In the genomic region with DNA sequence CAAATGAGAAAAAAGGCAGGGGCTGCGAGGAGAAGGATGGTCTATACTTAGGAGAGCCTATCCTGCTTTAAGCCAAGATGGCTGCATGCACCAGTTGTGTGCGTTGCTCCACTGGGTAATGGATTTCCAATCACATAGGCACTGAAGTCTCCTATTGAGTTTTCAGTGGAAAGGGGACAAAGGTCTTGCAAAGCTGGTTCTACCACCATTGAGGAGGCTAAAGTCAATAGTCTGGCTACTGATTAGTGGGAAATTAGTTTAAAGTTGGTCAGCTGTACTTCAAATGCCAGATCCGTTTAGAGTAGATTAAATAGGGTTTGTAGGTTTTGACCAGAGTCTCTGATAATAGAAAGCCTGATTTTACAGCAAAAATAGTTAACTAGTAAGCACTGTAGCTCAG, we compare ENCODE assay signal across 19 cellular contexts.
DNase-seq lines count a peak whose midpoint lies in the region; ATAC-seq and TF ChIP-seq lines count a peak whose summit lies in the region.
"Had no signal": no experiment of that assay in that cellular context is flagged by ENCODE, and none has a peak within 500 bp of the region (broad histone marks: within the 10 kb centered on the region; RNA-seq: fewer than 3 reads in every experiment).

No MANE protein-coding gene starts in this region.

- H3K4me1 ChIP-seq in breast epithelium, result no peaks in the 10 kb centered on the region

- peak overlapping the region; percentile 39 for H3K27ac Mint-ChIP-seq in MCF 10A (ENCODE audit: low read depth, unreplicated experiment)
- H3K27ac Mint-ChIP-seq in activated T-helper 17 cell treated with anti-CD3 and anti-CD28 coated beads, Interleukin-2, amount 50 U/mL, for 72 hours, result no peak overlapping the region
- H3K27ac Mint-ChIP-seq: CD8-positive, alpha-beta T cell had no signal

- H3K4me1 Mint-ChIP-seq in MCF 10A (ENCODE audit: insufficient read depth, unreplicated experiment), result no peaks in the 10 kb centered on the region
- no peaks in the 10 kb centered on the region for H3K4me1 Mint-ChIP-seq in activated T-helper 17 cell treated with anti-CD3 and anti-CD28 coated beads, Interleukin-2, amount 50 U/mL, for 72 hours

- ATAC-seq in left colon (peak; percentile 94), GM19397 (IDR thresholded peaks at IDR 0.05; ENCODE audit: unreplicated experiment) (no peak)
- no peak for ATAC-seq in activated T-helper 17 cell treated with anti-CD3 and anti-CD28 coated beads, Interleukin-2, amount 50 U/mL, for 72 hours (replicated peaks)
- ATAC-seq: CD8-positive, alpha-beta T cell had no signal

- CTCF ChIA-PET in MCF 10A (lab: Yijun Ruan, JAX), result no interaction called here

- H3K9me3 ChIP-seq in breast epithelium, result no peaks in the 10 kb centered on the region
- H3K9me3 ChIP-seq: BLaER1 had no signal

- TF ChIP-seq POLR2A in breast epithelium (IDR thresholded peaks at IDR 0.05), result no peak

- H3K4me3 Mint-ChIP-seq in MCF 10A (ENCODE audit: unreplicated experiment), result no peak overlapping the region
- H3K4me3 Mint-ChIP-seq in activated T-helper 17 cell treated with anti-CD3 and anti-CD28 coated beads, Interleukin-2, amount 50 U/mL, for 72 hours, result no peak overlapping the region
- H3K4me3 Mint-ChIP-seq: CD8-positive, alpha-beta T cell had no signal

- no peak overlapping the region for H3K4me3 ChIP-seq in breast epithelium
- H3K4me3 ChIP-seq: BLaER1 had no signal

- no peaks in the 10 kb centered on the region for H3K9me3 Mint-ChIP-seq in MCF 10A (ENCODE audit: unreplicated experiment)
- H3K9me3 Mint-ChIP-seq in activated T-helper 17 cell treated with anti-CD3 and anti-CD28 coated beads, Interleukin-2, amount 50 U/mL, for 72 hours, result no peaks in the 10 kb centered on the region
- H3K9me3 Mint-ChIP-seq: CD8-positive, alpha-beta T cell had no signal

- intact Hi-C loops in MCF 10A (cut with micrococcal nuclease) (no loop called here), breast epithelium (cut with DNase I; ENCODE audit: low total_unique reads) (no loop called here), left colon (cut with DNase I, micrococcal nuclease) (no loop called here)

- no peak for TF ChIP-seq CTCF in MCF 10A (IDR thresholded peaks at IDR 0.05; ENCODE audit: unreplicated experiment)
- TF ChIP-seq CTCF in breast epithelium (IDR thresholded peaks at IDR 0.05), result no peak
- TF ChIP-seq CTCF in GM10266 (IDR thresholded peaks at IDR 0.05; ENCODE audit: control insufficient read depth, insufficient read depth, low read depth, missing control alignments), result no peak

- POLR2A ChIA-PET in MCF 10A (lab: Yijun Ruan, JAX), result interaction anchor here (0.7 kb wide), 1 partner anchor 57 kb away, joined by 4 read pairs; no protein-coding TSS in a partner anchor

- no peak overlapping the region for H3K27ac ChIP-seq in breast epithelium
- H3K27ac ChIP-seq: BLaER1 had no signal

- peaks cover 100% of the 10 kb centered on the region for H3K36me3 Mint-ChIP-seq in MCF 10A (ENCODE audit: insufficient read depth, unreplicated experiment)
- H3K36me3 Mint-ChIP-seq in activated T-helper 17 cell treated with anti-CD3 and anti-CD28 coated beads, Interleukin-2, amount 50 U/mL, for 72 hours (ENCODE audit: low read depth), result peaks cover 86% of the 10 kb centered on the region

- H3K36me3 ChIP-seq in breast epithelium, result peaks cover 8% of the 10 kb centered on the region

- no peaks in the 10 kb centered on the region for H3K27me3 ChIP-seq in breast epithelium
- H3K27me3 ChIP-seq: BLaER1 had no signal

- BruUV-seq in MCF 10A (replicated peaks; lab: Mats Ljungman, UMichigan), result no TSS peak

- no peak for DNase-seq in MCF 10A (ENCODE audit: unreplicated experiment)
- no peak for DNase-seq in breast epithelium (ENCODE audit: low spot score in 2 of 2)
- DNase-seq in left colon, result peak in 1 of 2 donors; percentile 34
- DNase-seq in mucosa of gallbladder (ENCODE audit: low spot score), result peak; percentile 69
- no peak for DNase-seq in anterior cingulate cortex (lab: John Stamatoyannopoulos, UW)
- no peak for DNase-seq in GM10266 (ENCODE audit: extremely low spot score)
- DNase-seq: 8988T; CD8-positive, alpha-beta T cell; GF-D8; MV-4-11; NCI-H1417; NCI-H187 treated with DMSO at 0.1 percent for 48 hours; NCI-H345; NCI-H526 treated with DMSO at 0.1 percent for 48 hours; RPMI8226; SIG-M5 had no signal

- no peaks in the 10 kb centered on the region for H3K27me3 Mint-ChIP-seq in MCF 10A (ENCODE audit: insufficient read depth, unreplicated experiment)
- H3K27me3 Mint-ChIP-seq in activated T-helper 17 cell treated with anti-CD3 and anti-CD28 coated beads, Interleukin-2, amount 50 U/mL, for 72 hours, result no peaks in the 10 kb centered on the region
